In genomic region chr5:59254055-59254687, GRCh38 we compare ENCODE assay signal across 26 cellular contexts.
"Had no signal": no experiment of that assay in that cellular context is flagged by ENCODE, and none has a peak within 500 bp of the region (broad histone marks: within the 10 kb centered on the region; RNA-seq: fewer than 3 reads in every experiment).

No MANE protein-coding gene starts in this region.

- H3K9me3 ChIP-seq: breast epithelium, Peyer's patch, SJSA1 had no signal

- H3K4me3 ChIP-seq: breast epithelium, K562, Peyer's patch, SJSA1 had no signal

- H3K27me3 ChIP-seq: breast epithelium, Peyer's patch, SJSA1 had no signal

- H3K4me1 ChIP-seq: breast epithelium, Peyer's patch, SJSA1 had no signal

- DNase-seq: activated CD4-positive, alpha-beta T cell treated with anti-CD3 and anti-CD28 coated beads for 48 hours; activated CD4-positive, alpha-beta T cell treated with anti-CD3 and anti-CD28 coated beads, Interleukin-2, amount 50 U/mL, for 4 hours; activated CD4-positive, CD25-positive, alpha-beta regulatory T cell treated with anti-CD3 and anti-CD28 coated beads, Interleukin-2, amount 50 U/mL, for 72 hours; activated CD8-positive, alpha-beta memory T cell treated with anti-CD3 and anti-CD28 coated beads, Interleukin-2, amount 50 U/mL, for 48 hours; activated CD8-positive, alpha-beta T cell treated with anti-CD3 and anti-CD28 coated beads, Interleukin-2, amount 10 ng/mL, durations not matched to agents 7 days and 5 days; activated effector memory CD4-positive, alpha-beta T cell treated with Interleukin-2 at 50 U/mL for 16 hours; activated naive CD4-positive, alpha-beta T cell; activated T-cell treated with anti-CD3 and anti-CD28 coated beads, Interleukin-2, amount 50 U/mL, for 1 hour; aorta; central memory CD4-positive, alpha-beta T cell; Karpas-422; NCI-H1105 treated with DMSO at 0.1 percent for 48 hours; NCI-H1436 treated with DMSO at 0.1 percent for 48 hours; NCI-H187; NCI-H2081; NCI-H69; Peyer's patch; SHP77; SW 1271; T-helper 9 cell had no signal

- H3K27ac ChIP-seq: breast epithelium, Peyer's patch, RWPE1, SJSA1 had no signal

- H3K36me3 ChIP-seq: breast epithelium, Peyer's patch, SJSA1 had no signal

- ATAC-seq: activated CD8-positive, alpha-beta T cell treated with anti-CD3 and anti-CD28 coated beads, Interleukin-2, amount 10 ng/mL, durations not matched to agents 7 days and 5 days; K562; SK-N-SH treated with all-trans-retinoic acid at 6 μM for 48 hours; WTC11 had no signal
